ENCODE assay signal across 11 cellular contexts in the genomic region with DNA sequence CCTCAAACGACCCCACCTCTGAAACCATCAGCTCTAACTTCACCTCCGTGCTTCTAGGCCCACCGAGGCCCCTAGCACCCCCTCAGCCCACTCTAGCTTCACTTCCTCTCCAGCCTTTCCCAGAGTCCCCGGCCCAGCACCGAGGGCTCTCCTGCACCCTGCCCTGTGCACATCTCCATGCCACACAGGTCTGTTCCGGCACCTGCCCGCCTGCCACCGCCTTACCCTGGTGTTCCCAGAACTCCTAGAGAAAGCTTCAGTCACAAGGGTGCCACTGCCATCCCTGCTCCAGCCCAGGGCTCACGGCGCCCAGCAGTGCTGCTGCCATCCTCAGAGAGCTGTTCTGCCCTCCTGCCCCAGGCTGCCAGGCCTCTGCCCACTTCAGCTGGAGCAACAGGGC.
"Had no signal": no experiment of that assay in that cellular context is flagged by ENCODE, and none has a peak within 500 bp of the region (broad histone marks: within the 10 kb centered on the region; RNA-seq: fewer than 3 reads in every experiment).

No MANE protein-coding gene starts in this region.

- ATAC-seq: left colon had no signal

- H3K27ac Mint-ChIP-seq: activated CD4-positive, alpha-beta T cell treated with anti-CD3 and anti-CD28 coated beads, Interleukin-2, amount 10 ng/mL, durations not matched to agents 24 days and 14 days had no signal

- H3K9me3 Mint-ChIP-seq: activated CD4-positive, alpha-beta T cell treated with anti-CD3 and anti-CD28 coated beads, Interleukin-2, amount 10 ng/mL, durations not matched to agents 24 days and 14 days; activated T-helper 1 cell treated with anti-CD3 and anti-CD28 coated beads, Interleukin-12 subunit alpha, Interleukin-12 subunit beta, Interleukin-2, Interleukin-4 antibody, amounts not matched to agents 30 ng/mL and 10 ng/mL and 1 ng/mL, durations not matched to agents 14 hours and 24 hours and 36 hours; mesothelial cell of epicardium had no signal

- H3K36me3 Mint-ChIP-seq: mesothelial cell of epicardium had no signal

- H3K36me3 ChIP-seq: thoracic aorta, uterus had no signal

- H3K4me3 ChIP-seq: lung, thoracic aorta, uterus had no signal

- DNase-seq: activated CD4-positive, alpha-beta T cell treated with anti-CD3 and anti-CD28 coated beads, Interleukin-2, amount 10 ng/mL, durations not matched to agents 24 days and 14 days; activated CD4-positive, CD25-positive, alpha-beta regulatory T cell; activated CD8-positive, alpha-beta memory T cell treated with anti-CD3 and anti-CD28 coated beads for 24 hours; activated naive CD4-positive, alpha-beta T cell; left colon; small intestine; uterus had no signal

- H3K9me3 ChIP-seq: thoracic aorta, uterus had no signal

- H3K27ac ChIP-seq: thoracic aorta, uterus had no signal

- H3K27me3 ChIP-seq: uterus had no signal

- H3K4me1 ChIP-seq: uterus had no signal
